ENCODE assay signal across 1 cellular context in genomic region chr16:53766304-53767016, GRCh38.
TF ChIP-seq lines count a peak whose summit lies in the region.

No MANE protein-coding gene starts in this region.

TF ChIP-seq in HepG2, 621 proteins besides CTCF, POLR2A, EP300 and RAD21 (continued from another document and continues in another):
- TF ChIP-seq CBX5 (CRISPR knock-in tag; IDR thresholded peaks at IDR 0.05; ENCODE audit: borderline replicate concordance) (0 out of 2 replicates have a peak, but pooled peaks have one; percentile 30), ZNF337 (CRISPR knock-in tag; IDR thresholded peaks at IDR 0.05; ENCODE audit: borderline replicate concordance, low read depth) (no peak), ZNF331 (CRISPR knock-in tag; IDR thresholded peaks at IDR 0.05) (no peak), ZNF552 (CRISPR knock-in tag; IDR thresholded peaks at IDR 0.05; ENCODE audit: borderline replicate concordance) (no peak), ZNF138 (CRISPR knock-in tag; IDR thresholded peaks at IDR 0.05; ENCODE audit: low read depth) (no peak), MATR3 (CRISPR knock-in tag; IDR thresholded peaks at IDR 0.05) (no peak), FLYWCH1 (CRISPR knock-in tag; IDR thresholded peaks at IDR 0.05) (no peak), ZSCAN25 (CRISPR knock-in tag; IDR thresholded peaks at IDR 0.05) (no peak), ATF7-NPFF (CRISPR knock-in tag; IDR thresholded peaks at IDR 0.05; ENCODE audit: low read depth) (no peak), ERF (CRISPR knock-in tag; IDR thresholded peaks at IDR 0.05) (peak; percentile 26; the same call in 1 of the 2 replicates), RXRA (CRISPR knock-in tag; IDR thresholded peaks at IDR 0.05) (peak; percentile 85; the same call in 1 of the 2 replicates), TBP (CRISPR knock-in tag; IDR thresholded peaks at IDR 0.05) (no peak), TRIM22 (IDR thresholded peaks at IDR 0.05) (no peak), HOXA5 (CRISPR knock-in tag; IDR thresholded peaks at IDR 0.05) (no peak), SOX5 (CRISPR knock-in tag; IDR thresholded peaks at IDR 0.05; ENCODE audit: borderline replicate concordance) (peak; percentile 78; the same call in 1 of the 2 replicates), KAT7 (CRISPR knock-in tag; IDR thresholded peaks at IDR 0.05; ENCODE audit: borderline replicate concordance) (no peak), ZNF121 (CRISPR knock-in tag; IDR thresholded peaks at IDR 0.05) (peak; percentile 98), SMARCE1 (IDR thresholded peaks at IDR 0.05; ENCODE audit: borderline replicate concordance) (no peak), SNAPC2 (CRISPR knock-in tag; IDR thresholded peaks at IDR 0.05) (no peak), HNF1A (IDR thresholded peaks at IDR 0.05; ENCODE audit: low read depth) (no peak), HNF1A (CRISPR knock-in tag; IDR thresholded peaks at IDR 0.05; ENCODE audit: borderline replicate concordance) (0 out of 2 replicates have a peak, but pooled peaks have one; percentile 72), GATA4 (IDR thresholded peaks at IDR 0.05; ENCODE audit: borderline replicate concordance, low read depth) (no peak), RFXAP (CRISPR knock-in tag; IDR thresholded peaks at IDR 0.05; ENCODE audit: borderline replicate concordance) (no peak), SNRNP70 (IDR thresholded peaks at IDR 0.05; ENCODE audit: low read depth, low read length) (no peak), NFE2L2 (IDR thresholded peaks at IDR 0.05; ENCODE audit: low read length) (peak; percentile 85), ZNF616 (CRISPR knock-in tag; IDR thresholded peaks at IDR 0.05; ENCODE audit: low read depth) (0 out of 2 replicates have a peak, but pooled peaks have one; percentile 44), ZNF558 (CRISPR knock-in tag; IDR thresholded peaks at IDR 0.05; ENCODE audit: borderline replicate concordance) (no peak), RELA (CRISPR knock-in tag; IDR thresholded peaks at IDR 0.05) (no peak), ATM (IDR thresholded peaks at IDR 0.05; ENCODE audit: borderline replicate concordance) (no peak), ZKSCAN8 (CRISPR knock-in tag; IDR thresholded peaks at IDR 0.05; ENCODE audit: borderline replicate concordance) (no peak), ZNF10 (CRISPR knock-in tag; IDR thresholded peaks at IDR 0.05; ENCODE audit: borderline replicate concordance, low read depth) (no peak), ZNF180 (CRISPR knock-in tag; IDR thresholded peaks at IDR 0.05; ENCODE audit: borderline replicate concordance, low read depth) (no peak), TCF7L2 (IDR thresholded peaks at IDR 0.05; ENCODE audit: low read depth, low read length) (no peak; the same call in 1 of the 2 replicates), ZNF256 (CRISPR knock-in tag; conservative IDR thresholded peaks at IDR 0.05) (peak; percentile 81; the same call in 1 of the 2 replicates), ZNF841 (CRISPR knock-in tag; IDR thresholded peaks at IDR 0.05; ENCODE audit: borderline replicate concordance) (no peak), GPN1 (CRISPR knock-in tag; IDR thresholded peaks at IDR 0.05; ENCODE audit: borderline replicate concordance) (no peak), RFX5 (IDR thresholded peaks at IDR 0.05; ENCODE audit: low read depth, low read length) (no peak), TARDBP (CRISPR knock-in tag; IDR thresholded peaks at IDR 0.05) (no peak; the same call in 1 of the 2 replicates), ZNF234 (CRISPR knock-in tag; conservative IDR thresholded peaks at IDR 0.05) (no peak), ZNF589 (CRISPR knock-in tag; conservative IDR thresholded peaks at IDR 0.05) (no peak), ZNF549 (CRISPR knock-in tag; IDR thresholded peaks at IDR 0.05) (no peak), SIX1 (CRISPR knock-in tag; IDR thresholded peaks at IDR 0.05; ENCODE audit: borderline replicate concordance) (no peak), SAFB2 (CRISPR knock-in tag; IDR thresholded peaks at IDR 0.05; ENCODE audit: borderline replicate concordance, low read depth) (no peak), ZSCAN21 (CRISPR knock-in tag; IDR thresholded peaks at IDR 0.05; ENCODE audit: borderline replicate concordance) (no peak), HOXA9 (CRISPR knock-in tag; IDR thresholded peaks at IDR 0.05; ENCODE audit: borderline replicate concordance) (no peak), RERE (CRISPR knock-in tag; IDR thresholded peaks at IDR 0.05; ENCODE audit: low read depth) (no peak), ZBTB42 (CRISPR knock-in tag; IDR thresholded peaks at IDR 0.05) (no peak), NPAS2 (CRISPR knock-in tag; IDR thresholded peaks at IDR 0.05; ENCODE audit: borderline replicate concordance) (no peak), ZFX (CRISPR knock-in tag; IDR thresholded peaks at IDR 0.05; ENCODE audit: low read depth) (no peak; the same call in 1 of the 2 replicates), BRD4 (CRISPR knock-in tag; IDR thresholded peaks at IDR 0.05) (no peak)
- TF ChIP-seq, protein P1, sequence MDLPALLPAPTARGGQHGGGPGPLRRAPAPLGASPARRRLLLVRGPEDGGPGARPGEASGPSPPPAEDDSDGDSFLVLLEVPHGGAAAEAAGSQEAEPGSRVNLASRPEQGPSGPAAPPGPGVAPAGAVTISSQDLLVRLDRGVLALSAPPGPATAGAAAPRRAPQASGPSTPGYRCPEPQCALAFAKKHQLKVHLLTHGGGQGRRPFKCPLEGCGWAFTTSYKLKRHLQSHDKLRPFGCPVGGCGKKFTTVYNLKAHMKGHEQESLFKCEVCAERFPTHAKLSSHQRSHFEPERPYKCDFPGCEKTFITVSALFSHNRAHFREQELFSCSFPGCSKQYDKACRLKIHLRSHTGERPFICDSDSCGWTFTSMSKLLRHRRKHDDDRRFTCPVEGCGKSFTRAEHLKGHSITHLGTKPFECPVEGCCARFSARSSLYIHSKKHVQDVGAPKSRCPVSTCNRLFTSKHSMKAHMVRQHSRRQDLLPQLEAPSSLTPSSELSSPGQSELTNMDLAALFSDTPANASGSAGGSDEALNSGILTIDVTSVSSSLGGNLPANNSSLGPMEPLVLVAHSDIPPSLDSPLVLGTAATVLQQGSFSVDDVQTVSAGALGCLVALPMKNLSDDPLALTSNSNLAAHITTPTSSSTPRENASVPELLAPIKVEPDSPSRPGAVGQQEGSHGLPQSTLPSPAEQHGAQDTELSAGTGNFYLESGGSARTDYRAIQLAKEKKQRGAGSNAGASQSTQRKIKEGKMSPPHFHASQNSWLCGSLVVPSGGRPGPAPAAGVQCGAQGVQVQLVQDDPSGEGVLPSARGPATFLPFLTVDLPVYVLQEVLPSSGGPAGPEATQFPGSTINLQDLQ (CRISPR knock-in tag; IDR thresholded peaks at IDR 0.05), result no peak
- TF ChIP-seq, protein P2, sequence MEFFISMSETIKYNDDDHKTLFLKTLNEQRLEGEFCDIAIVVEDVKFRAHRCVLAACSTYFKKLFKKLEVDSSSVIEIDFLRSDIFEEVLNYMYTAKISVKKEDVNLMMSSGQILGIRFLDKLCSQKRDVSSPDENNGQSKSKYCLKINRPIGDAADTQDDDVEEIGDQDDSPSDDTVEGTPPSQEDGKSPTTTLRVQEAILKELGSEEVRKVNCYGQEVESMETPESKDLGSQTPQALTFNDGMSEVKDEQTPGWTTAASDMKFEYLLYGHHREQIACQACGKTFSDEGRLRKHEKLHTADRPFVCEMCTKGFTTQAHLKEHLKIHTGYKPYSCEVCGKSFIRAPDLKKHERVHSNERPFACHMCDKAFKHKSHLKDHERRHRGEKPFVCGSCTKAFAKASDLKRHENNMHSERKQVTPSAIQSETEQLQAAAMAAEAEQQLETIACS (CRISPR knock-in tag; IDR thresholded peaks at IDR 0.05), result no peak
- TF ChIP-seq, protein P3, sequence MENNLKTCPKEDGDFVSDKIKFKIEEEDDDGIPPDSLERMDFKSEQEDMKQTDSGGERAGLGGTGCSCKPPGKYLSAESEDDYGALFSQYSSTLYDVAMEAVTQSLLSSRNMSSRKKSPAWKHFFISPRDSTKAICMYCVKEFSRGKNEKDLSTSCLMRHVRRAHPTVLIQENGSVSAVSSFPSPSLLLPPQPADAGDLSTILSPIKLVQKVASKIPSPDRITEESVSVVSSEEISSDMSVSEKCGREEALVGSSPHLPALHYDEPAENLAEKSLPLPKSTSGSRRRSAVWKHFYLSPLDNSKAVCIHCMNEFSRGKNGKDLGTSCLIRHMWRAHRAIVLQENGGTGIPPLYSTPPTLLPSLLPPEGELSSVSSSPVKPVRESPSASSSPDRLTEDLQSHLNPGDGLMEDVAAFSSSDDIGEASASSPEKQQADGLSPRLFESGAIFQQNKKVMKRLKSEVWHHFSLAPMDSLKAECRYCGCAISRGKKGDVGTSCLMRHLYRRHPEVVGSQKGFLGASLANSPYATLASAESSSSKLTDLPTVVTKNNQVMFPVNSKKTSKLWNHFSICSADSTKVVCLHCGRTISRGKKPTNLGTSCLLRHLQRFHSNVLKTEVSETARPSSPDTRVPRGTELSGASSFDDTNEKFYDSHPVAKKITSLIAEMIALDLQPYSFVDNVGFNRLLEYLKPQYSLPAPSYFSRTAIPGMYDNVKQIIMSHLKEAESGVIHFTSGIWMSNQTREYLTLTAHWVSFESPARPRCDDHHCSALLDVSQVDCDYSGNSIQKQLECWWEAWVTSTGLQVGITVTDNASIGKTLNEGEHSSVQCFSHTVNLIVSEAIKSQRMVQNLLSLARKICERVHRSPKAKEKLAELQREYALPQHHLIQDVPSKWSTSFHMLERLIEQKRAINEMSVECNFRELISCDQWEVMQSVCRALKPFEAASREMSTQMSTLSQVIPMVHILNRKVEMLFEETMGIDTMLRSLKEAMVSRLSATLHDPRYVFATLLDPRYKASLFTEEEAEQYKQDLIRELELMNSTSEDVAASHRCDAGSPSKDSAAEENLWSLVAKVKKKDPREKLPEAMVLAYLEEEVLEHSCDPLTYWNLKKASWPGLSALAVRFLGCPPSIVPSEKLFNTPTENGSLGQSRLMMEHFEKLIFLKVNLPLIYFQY (CRISPR knock-in tag; IDR thresholded peaks at IDR 0.05; ENCODE audit: borderline replicate concordance), result no peak
